Comparison of ENCODE assay signal across 19 cellular contexts in genomic region chr22:50144005-50144614, GRCh38. TPM values are rescaled to one million over a fixed set of nuclear protein-coding genes. Genes with fewer than 3 reads are reported as not detected.
DNase-seq lines count a peak whose midpoint lies in the region; ATAC-seq, FAIRE-seq and TF ChIP-seq lines count a peak whose summit lies in the region.
"Had no signal": no experiment of that assay in that cellular context is flagged by ENCODE, and none has a peak within 500 bp of the region (broad histone marks: within the 10 kb centered on the region; RNA-seq: fewer than 3 reads in every experiment).

No MANE protein-coding gene starts in this region.

- intact Hi-C loops in kidney (cut with DNase I) = no loop called here

- H3K4me2 ChIP-seq in DOHH2 (ENCODE audit: low read length) = no peak overlapping the region
- no peak overlapping the region for H3K4me2 ChIP-seq in mesendoderm (ENCODE audit: low read length)

- WGBS in mesendoderm (ENCODE audit: extremely low coverage, insufficient coverage, low lambda C conversion rate) = no CpG with 5 or more reads among the region's 18 CpGs

- H3K9me3 ChIP-seq in DOHH2 (ENCODE audit: control insufficient read depth, insufficient read depth, low read length) = no peaks in the 10 kb centered on the region
- H3K9me3 ChIP-seq in HEK293 (ENCODE audit: control insufficient read depth, insufficient read depth, low read depth, low read length) = no peaks in the 10 kb centered on the region
- H3K9me3 ChIP-seq in kidney (ENCODE audit: control insufficient read depth in 1 of 2, low read length in 2 of 2) = no peaks in the 10 kb centered on the region
- H3K9me3 ChIP-seq: Caco-2 had no signal

- H4K8ac ChIP-seq in mesendoderm (ENCODE audit: low read depth, low read length) = no peak overlapping the region

- POLR2A ChIA-PET in HEK293 (lab: Yijun Ruan, JAX) = no interaction called here

- no peak overlapping the region for H3K23ac ChIP-seq in mesendoderm (ENCODE audit: low read length)

- FAIRE-seq in kidney (lab: Jason Lieb, UNC) (no peak), H54 (lab: Jason Lieb, UNC) (no peak)
- FAIRE-seq: GM18507, HTR-8/SVneo had no signal

- H3K18ac ChIP-seq in mesendoderm (ENCODE audit: low read length) = no peak overlapping the region

- H2BK120ac ChIP-seq in mesendoderm (ENCODE audit: low read depth, low read length) = no peak overlapping the region

- no peaks in the 10 kb centered on the region for H3K79me1 ChIP-seq in mesendoderm (ENCODE audit: low read length)

- no peak for ATAC-seq in HG02852 (IDR thresholded peaks at IDR 0.05; ENCODE audit: unreplicated experiment)
- ATAC-seq: T-helper 17 cell had no signal

- CTCF ChIA-PET in HEK293 (lab: Yijun Ruan, JAX) = interaction anchor here (0.7 kb wide), 1 partner anchor 375 kb away, joined by 3 read pairs; no protein-coding TSS in a partner anchor

- no peak overlapping the region for H3K56ac ChIP-seq in mesendoderm (ENCODE audit: low read length)

- H2BK5ac ChIP-seq in mesendoderm (ENCODE audit: low read length) = no peak overlapping the region

- H3K9ac ChIP-seq in mesendoderm (ENCODE audit: low read length) (no peak overlapping the region), kidney (ENCODE audit: low read length in 2 of 2) (no peak overlapping the region)

- no peaks in the 10 kb centered on the region for H3F3A ChIP-seq in DOHH2 (ENCODE audit: control insufficient read depth, insufficient read depth)

- TF ChIP-seq CTCF in DOHH2 (IDR thresholded peaks at IDR 0.05; ENCODE audit: low read depth, low read length, poor library complexity, severe bottlenecking) = peak; percentile 8
- no peak for TF ChIP-seq CTCF in HEK293 (tag by site-specific recombination; IDR thresholded peaks at IDR 0.05)
- no peak for TF ChIP-seq CTCF in kidney (IDR thresholded peaks at IDR 0.05; ENCODE audit: borderline replicate concordance, extremely low read depth, insufficient read depth)

- H2AK5ac ChIP-seq in mesendoderm (ENCODE audit: low read length) = no peak overlapping the region

- DNase-seq in OCI-M1 (lab: John Stamatoyannopoulos, UW) (peak; percentile 22), mesendoderm (peak; percentile 43), kidney (no peak), foreskin melanocyte (no peak), H54 (ENCODE audit: insufficient read length, low spot score) (no peak)
- DNase-seq: Caco-2, DMS53, NCI-H1092, NCI-H146, NCI-H2081, NCI-H510A, RPMI8226, T-helper 17 cell had no signal

- H3K4me3 ChIP-seq in DOHH2 (ENCODE audit: low read length) (no peak overlapping the region), HEK293 (ENCODE audit: low read depth, low read length) (no peak overlapping the region), mesendoderm (ENCODE audit: low read length) (no peak overlapping the region), kidney (ENCODE audit: low read length in 2 of 2) (no peak overlapping the region)

- H3K79me2 ChIP-seq in DOHH2 (ENCODE audit: control insufficient read depth, low read length) (no peaks in the 10 kb centered on the region), mesendoderm (ENCODE audit: control insufficient read depth, insufficient read depth, low read length) (no peaks in the 10 kb centered on the region)

- H3K27me3 ChIP-seq in DOHH2 (ENCODE audit: control insufficient read depth, low read length) (peaks cover 15% of the 10 kb centered on the region), mesendoderm (ENCODE audit: insufficient read depth, low read length, poor library complexity) (no peaks in the 10 kb centered on the region)

- H3K4me1 ChIP-seq in DOHH2 (ENCODE audit: control insufficient read depth, low read length) (peaks cover 3% of the 10 kb centered on the region), HEK293 (ENCODE audit: control insufficient read depth, insufficient read depth, low read length) (peaks cover 6% of the 10 kb centered on the region; the same call in 1 of the 2 replicates), mesendoderm (ENCODE audit: control insufficient read depth, low read depth, low read length) (no peaks in the 10 kb centered on the region), kidney (ENCODE audit: control insufficient read depth in 1 of 2, insufficient read depth in 1 of 2, low read depth in 1 of 2, low read length in 2 of 2) (peaks cover 0 to 6% of the 10 kb centered on the region in 2 donors)

- no peak overlapping the region for H2BK15ac ChIP-seq in mesendoderm (replicated peaks; ENCODE audit: low read depth)

- no peaks in the 10 kb centered on the region for H3K9me2 ChIP-seq in DOHH2 (replicated peaks; ENCODE audit: control insufficient read depth, low read length)

- no peak overlapping the region for H4K5ac ChIP-seq in mesendoderm (ENCODE audit: low read length)

- H3K27ac ChIP-seq in DOHH2 (ENCODE audit: low read depth, low read length) = no peak overlapping the region
- no peak overlapping the region for H3K27ac ChIP-seq in HEK293 (ENCODE audit: extremely low read depth, low read depth, low read length)
- H3K27ac ChIP-seq in mesendoderm (ENCODE audit: low read depth, low read length) = no peak overlapping the region
- H3K27ac ChIP-seq in kidney (ENCODE audit: low read depth in 2 of 2, low read length in 2 of 2) = no peak overlapping the region

- no peak for TF ChIP-seq POLR2A in H54 (IDR thresholded peaks at IDR 0.05; ENCODE audit: low read depth, low read length)

- H3K36me3 ChIP-seq in DOHH2 (ENCODE audit: control insufficient read depth, low read length) (no peaks in the 10 kb centered on the region), HEK293 (ENCODE audit: control insufficient read depth in 2 of 2, insufficient read depth in 1 of 2, low read length in 2 of 2) (no peaks in the 10 kb centered on the region), mesendoderm (ENCODE audit: control insufficient read depth, insufficient read depth, low read length) (no peaks in the 10 kb centered on the region), kidney (ENCODE audit: control insufficient read depth in 1 of 2, insufficient read depth in 2 of 2, low read length in 2 of 2) (no peaks in the 10 kb centered on the region)

- H4K20me1 ChIP-seq in DOHH2 (ENCODE audit: control insufficient read depth, insufficient read depth, low read depth, low read length) = no peaks in the 10 kb centered on the region

- no peak overlapping the region for H3K4ac ChIP-seq in mesendoderm (ENCODE audit: low read depth, low read length)

TF ChIP-seq in HEK293, 187 proteins besides CTCF, POLR2A, EP300 and RAD21:
- TF ChIP-seq PRDM10 (tag by site-specific recombination; IDR thresholded peaks at IDR 0.05) (peak; percentile 57), ZNF639 (tag by site-specific recombination; IDR thresholded peaks at IDR 0.05) (no peak)
TF ChIP-seq in HEK293: peak in this region for 1.

RNA-seq across cellular contexts. Expression of gene PANX2, which starts 26.4 kb away (rescaled TPM):
- polyA plus RNA-seq in mesendoderm (2013, experiment 1 of 2) = 1.1 TPM
- polyA plus RNA-seq in mesendoderm (2013, experiment 2 of 2) = 1.1 TPM
- 1.0 TPM for total RNA-seq in kidney
- polyA plus RNA-seq in kidney (ENCODE audit: insufficient read depth, low read depth, low replicate concordance) = 4.3 TPM

RNA-seq across cellular contexts. Expression of gene TRABD, which starts 41.6 kb away (rescaled TPM):
- polyA plus RNA-seq in mesendoderm (2013, experiment 1 of 2) = 34.7 TPM
- polyA plus RNA-seq in mesendoderm (2013, experiment 2 of 2) = 35.7 TPM
- 56.3 TPM for total RNA-seq in kidney
- polyA plus RNA-seq in kidney (ENCODE audit: insufficient read depth, low read depth, low replicate concordance) = 34.2 TPM

RNA-seq across cellular contexts. Expression of gene MOV10L1, which starts 54.3 kb away (rescaled TPM):
- 0.07 TPM for polyA plus RNA-seq in mesendoderm (2013, experiment 1 of 2)
- 0.06 TPM for polyA plus RNA-seq in mesendoderm (2013, experiment 2 of 2)
- total RNA-seq in kidney = 0.38 TPM
- 0.62 TPM for polyA plus RNA-seq in kidney (ENCODE audit: insufficient read depth, low read depth, low replicate concordance)
- total RNA-seq: A673, Caco-2, T-helper 17 cell had no signal

RNA-seq across cellular contexts. Expression of gene SELENOO, which starts 56.7 kb away (rescaled TPM):
- polyA plus RNA-seq in mesendoderm (2013, experiment 1 of 2) = 8.4 TPM
- 8.9 TPM for polyA plus RNA-seq in mesendoderm (2013, experiment 2 of 2)
- 19.7 TPM for total RNA-seq in kidney
- 42.8 TPM for polyA plus RNA-seq in kidney (ENCODE audit: insufficient read depth, low read depth, low replicate concordance)

RNA-seq across cellular contexts. Expression of gene MLC1, which starts 58.9 kb away (rescaled TPM):
- polyA plus RNA-seq in mesendoderm (2013, experiment 1 of 2) = 0.03 TPM
- not detected for polyA plus RNA-seq in mesendoderm (2013, experiment 2 of 2)
- total RNA-seq in kidney = 0.28 TPM
- polyA plus RNA-seq in kidney (ENCODE audit: insufficient read depth, low read depth, low replicate concordance) = not detected

Comparison
In these comparisons a context has a peak if more than half of its experiments do, and no peak if none do; other contexts are left out.
1. DNase-seq: peak in OCI-M1 (single experiment) and mesendoderm (single experiment); none in kidney (single experiment), foreskin melanocyte (single experiment) and H54 (single experiment).